Comparison of ENCODE assay signal across 9 cellular contexts in genomic region chr12:57524814-57525614, GRCh38. TPM values are rescaled to one million over a fixed set of nuclear protein-coding genes. Genes with fewer than 3 reads are reported as not detected.
DNase-seq lines count a peak whose midpoint lies in the region; ATAC-seq and TF ChIP-seq lines count a peak whose summit lies in the region.
"Had no signal": no experiment of that assay in that cellular context is flagged by ENCODE, and none has a peak within 500 bp of the region (broad histone marks: within the 10 kb centered on the region; RNA-seq: fewer than 3 reads in every experiment).

No MANE protein-coding gene starts in this region.

- peaks cover 39% of the 10 kb centered on the region for H3K79me2 ChIP-seq in ACC112 (ENCODE audit: control insufficient read depth, insufficient read depth, low read length, unreplicated experiment)

- H3K36me3 ChIP-seq in ACC112 (ENCODE audit: insufficient read depth, low read length), result peaks cover 5% of the 10 kb centered on the region

- H3K36me3 Mint-ChIP-seq in brain (peaks cover 39% of the 10 kb centered on the region), natural killer cell (peaks cover 5% of the 10 kb centered on the region)

- peak overlapping the region; percentile 83 to 99 (median 97) for H3K27ac Mint-ChIP-seq in brain
- H3K27ac Mint-ChIP-seq in natural killer cell, result peak overlapping the region; percentile 86 to 99

- no peak overlapping the region for H2AFZ ChIP-seq in ACC112 (ENCODE audit: low read length, unreplicated experiment)

- peak overlapping the region; percentile 96 to 100 (median 99) for H3K4me3 Mint-ChIP-seq in brain
- peak overlapping the region; percentile 91 for H3K4me3 Mint-ChIP-seq in natural killer cell

- H3K27me3 Mint-ChIP-seq in brain (peaks cover 6% of the 10 kb centered on the region), natural killer cell (ENCODE audit: low read depth in 2 of 2) (no peaks in the 10 kb centered on the region)

- H3K9me3 Mint-ChIP-seq in brain (peaks cover 0 to 8% (median 0%) of the 10 kb centered on the region in 5 experiments), natural killer cell (no peaks in the 10 kb centered on the region)

- H3K27me3 ChIP-seq in ACC112 (ENCODE audit: insufficient read depth, low read length), result no peaks in the 10 kb centered on the region

- H3K27ac ChIP-seq in ACC112 (ENCODE audit: low read depth, low read length), result no peak overlapping the region

- H3K4me1 ChIP-seq in ACC112 (ENCODE audit: control insufficient read depth, insufficient read depth, low read length, unreplicated experiment), result peaks cover 32% of the 10 kb centered on the region

- intact Hi-C loops in natural killer cell (cut with micrococcal nuclease), result loop anchor here (5.0 kb wide), 1 partner anchor 167 kb away; the partner anchor contains the start of gene OS9
- intact Hi-C loops in sciatic nerve (cut with DNase I), result no loop called here

- H3K4me3 ChIP-seq in ACC112 (ENCODE audit: low read depth, low read length) (peak overlapping the region; percentile 78), HFF-Myc (replicated peaks; ENCODE audit: low read depth, low read length) (peak overlapping the region; percentile 67)

- DNase-seq in HFF-Myc (ENCODE audit: extremely low read depth, low read depth) (no peak), natural killer cell (no peak), sciatic nerve (ENCODE audit: low spot score) (no peak), T1000 (lab: John Stamatoyannopoulos, UW) (no peak)
- DNase-seq: occipital lobe had no signal

- TF ChIP-seq CTCF in HFF-Myc (IDR thresholded peaks at IDR 0.05; ENCODE audit: low read depth, low read length, missing control alignments), result no peak
- no peak for TF ChIP-seq CTCF in brain (conservative IDR thresholded peaks at IDR 0.05)
- TF ChIP-seq CTCF in natural killer cell (IDR thresholded peaks at IDR 0.05), result no peak

- ATAC-seq in natural killer cell (no peak), HG02798 (IDR thresholded peaks at IDR 0.05; ENCODE audit: poor library complexity, unreplicated experiment) (no peak), HG02885 (IDR thresholded peaks at IDR 0.05; ENCODE audit: poor library complexity, unreplicated experiment) (no peak), sciatic nerve (no peak)

- H3K4me1 Mint-ChIP-seq in brain (peaks cover 55% of the 10 kb centered on the region), natural killer cell (peaks cover 18 to 70% of the 10 kb centered on the region in 2 donors)

RNA-seq across cellular contexts. Expression of gene MBD6, which starts 2.4 kb away (rescaled TPM):
- 45.2 TPM for polyA plus RNA-seq in brain (ENCODE audit: insufficient read depth, low read depth, low replicate concordance)
- 100 to 1,000 TPM; 130 to 142 (median 139) TPM for total RNA-seq in natural killer cell
- total RNA-seq in sciatic nerve, result 76.2 TPM

RNA-seq across cellular contexts. Expression of gene DDIT3, which starts 4.7 kb away (rescaled TPM):
- 24.9 TPM for polyA plus RNA-seq in brain (ENCODE audit: insufficient read depth, low read depth, low replicate concordance)
- 100 to 1,000 TPM; 117 to 318 (median 182) TPM for total RNA-seq in natural killer cell
- 34.0 TPM for total RNA-seq in sciatic nerve

RNA-seq across cellular contexts. Expression of gene DCTN2, which starts 22.0 kb away (rescaled TPM):
- polyA plus RNA-seq in brain (ENCODE audit: insufficient read depth, low read depth, low replicate concordance), result 370 TPM
- total RNA-seq in natural killer cell, result 10 to 100 TPM; 65.5 to 76.5 (median 71.8) TPM
- total RNA-seq in sciatic nerve, result 104 TPM

RNA-seq across cellular contexts. Expression of gene KIF5A, which starts 24.8 kb away (rescaled TPM):
- 127 TPM for polyA plus RNA-seq in brain (ENCODE audit: insufficient read depth, low read depth, low replicate concordance)
- total RNA-seq in natural killer cell (under 1 TPM; 0.09 to 0.40 (median 0.16) TPM), sciatic nerve (5.6 TPM)

RNA-seq across cellular contexts. Expression of gene MARS1, which starts 37.1 kb away (rescaled TPM):
- polyA plus RNA-seq in brain (ENCODE audit: insufficient read depth, low read depth, low replicate concordance), result 136 TPM
- total RNA-seq in natural killer cell, result 100 to 1,000 TPM; 200 to 237 (median 218) TPM
- total RNA-seq in sciatic nerve, result 121 TPM
